ENCODE assay signal across 8 cellular contexts in genomic region chr12:118357327-118358007, GRCh38. TPM values are rescaled to one million over a fixed set of nuclear protein-coding genes. Genes with fewer than 3 reads are reported as not detected.
DNase-seq lines count a peak whose midpoint lies in the region; ATAC-seq and TF ChIP-seq lines count a peak whose summit lies in the region.

No MANE protein-coding gene starts in this region.

- ATAC-seq in HG02852 (IDR thresholded peaks at IDR 0.05; ENCODE audit: unreplicated experiment), result peak; percentile 45
- peak; percentile 82 for ATAC-seq in stimulated activated memory B cell treated with anti-CD40 and anti-IgM and Interleukin-4, amounts not matched to agents 10 μg/mL and 1 μg/mL and 100 μg/mL, for 72 hours

- no peaks in the 10 kb centered on the region for H3K36me3 ChIP-seq in adipocyte (ENCODE audit: control insufficient read depth, insufficient read depth, low read length, severe bottlenecking)

- peaks cover 3 to 11% (median 6%) of the 10 kb centered on the region in 3 donors for H3K36me3 Mint-ChIP-seq in immature natural killer cell
- H3K36me3 Mint-ChIP-seq in stimulated activated memory B cell treated with anti-CD40 and anti-IgM and Interleukin-4, amounts not matched to agents 10 μg/mL and 1 μg/mL and 100 μg/mL, for 72 hours, result peaks cover 22% of the 10 kb centered on the region

- no peaks in the 10 kb centered on the region for H3K9me3 Mint-ChIP-seq in immature natural killer cell
- H3K9me3 Mint-ChIP-seq in stimulated activated memory B cell treated with anti-CD40 and anti-IgM and Interleukin-4, amounts not matched to agents 10 μg/mL and 1 μg/mL and 100 μg/mL, for 72 hours, result peaks cover 4% of the 10 kb centered on the region

- no peaks in the 10 kb centered on the region for H3K9me3 ChIP-seq in adipocyte (ENCODE audit: control insufficient read depth, low read length)

- H3K4me1 Mint-ChIP-seq in immature natural killer cell, result peaks cover 74 to 83% of the 10 kb centered on the region in 2 donors
- peaks cover 45% of the 10 kb centered on the region for H3K4me1 Mint-ChIP-seq in stimulated activated memory B cell treated with anti-CD40 and anti-IgM and Interleukin-4, amounts not matched to agents 10 μg/mL and 1 μg/mL and 100 μg/mL, for 72 hours

- H3K9ac ChIP-seq in adipocyte (ENCODE audit: low read length), result peak overlapping the region; percentile 70

- no peaks in the 10 kb centered on the region for H3K27me3 Mint-ChIP-seq in immature natural killer cell (ENCODE audit: low read depth in 3 of 3)
- no peaks in the 10 kb centered on the region for H3K27me3 Mint-ChIP-seq in stimulated activated memory B cell treated with anti-CD40 and anti-IgM and Interleukin-4, amounts not matched to agents 10 μg/mL and 1 μg/mL and 100 μg/mL, for 72 hours

- peak overlapping the region; percentile 88 to 100 (median 94) for H3K4me3 Mint-ChIP-seq in immature natural killer cell
- peak overlapping the region; percentile 93 for H3K4me3 Mint-ChIP-seq in stimulated activated memory B cell treated with anti-CD40 and anti-IgM and Interleukin-4, amounts not matched to agents 10 μg/mL and 1 μg/mL and 100 μg/mL, for 72 hours

- no peaks in the 10 kb centered on the region for H3K27me3 ChIP-seq in adipocyte (replicated peaks; ENCODE audit: control insufficient read depth, insufficient read depth, low read length)

- peaks cover 51% of the 10 kb centered on the region for H3K4me1 ChIP-seq in adipocyte (ENCODE audit: control insufficient read depth, insufficient read depth, low read length)

- DNase-seq in NCI-H82 (lab: John Stamatoyannopoulos, UW) (peak; percentile 17), NCI-H82 treated with DMSO at 0.1 percent for 48 hours (lab: John Stamatoyannopoulos, UW; ENCODE audit: unreplicated experiment) (no peak), adipocyte (ENCODE audit: low read depth) (no peak), immature natural killer cell (peak; percentile 65 to 71 (median 70)), HPDE6-E6E7 (ENCODE audit: extremely low spot score) (no peak)

- H3K4me3 ChIP-seq in adipocyte (ENCODE audit: low read length), result peak overlapping the region; percentile 62

- H3K27ac Mint-ChIP-seq in immature natural killer cell, result peak overlapping the region; percentile 77 to 98 (median 93)
- H3K27ac Mint-ChIP-seq in stimulated activated memory B cell treated with anti-CD40 and anti-IgM and Interleukin-4, amounts not matched to agents 10 μg/mL and 1 μg/mL and 100 μg/mL, for 72 hours, result peak overlapping the region; percentile 90

TF ChIP-seq in PFSK-1, 5 proteins besides CTCF, POLR2A, EP300 and RAD21:
- TF ChIP-seq FOXP2 (optimal IDR thresholded peaks at IDR 0.05; ENCODE audit: borderline replicate concordance, extremely low read depth, extremely low read length, insufficient read depth), result no peak
- no peak for TF ChIP-seq TAF1 (IDR thresholded peaks at IDR 0.05; ENCODE audit: borderline replicate concordance, insufficient read depth, low read length)
- TF ChIP-seq, protein P1, sequence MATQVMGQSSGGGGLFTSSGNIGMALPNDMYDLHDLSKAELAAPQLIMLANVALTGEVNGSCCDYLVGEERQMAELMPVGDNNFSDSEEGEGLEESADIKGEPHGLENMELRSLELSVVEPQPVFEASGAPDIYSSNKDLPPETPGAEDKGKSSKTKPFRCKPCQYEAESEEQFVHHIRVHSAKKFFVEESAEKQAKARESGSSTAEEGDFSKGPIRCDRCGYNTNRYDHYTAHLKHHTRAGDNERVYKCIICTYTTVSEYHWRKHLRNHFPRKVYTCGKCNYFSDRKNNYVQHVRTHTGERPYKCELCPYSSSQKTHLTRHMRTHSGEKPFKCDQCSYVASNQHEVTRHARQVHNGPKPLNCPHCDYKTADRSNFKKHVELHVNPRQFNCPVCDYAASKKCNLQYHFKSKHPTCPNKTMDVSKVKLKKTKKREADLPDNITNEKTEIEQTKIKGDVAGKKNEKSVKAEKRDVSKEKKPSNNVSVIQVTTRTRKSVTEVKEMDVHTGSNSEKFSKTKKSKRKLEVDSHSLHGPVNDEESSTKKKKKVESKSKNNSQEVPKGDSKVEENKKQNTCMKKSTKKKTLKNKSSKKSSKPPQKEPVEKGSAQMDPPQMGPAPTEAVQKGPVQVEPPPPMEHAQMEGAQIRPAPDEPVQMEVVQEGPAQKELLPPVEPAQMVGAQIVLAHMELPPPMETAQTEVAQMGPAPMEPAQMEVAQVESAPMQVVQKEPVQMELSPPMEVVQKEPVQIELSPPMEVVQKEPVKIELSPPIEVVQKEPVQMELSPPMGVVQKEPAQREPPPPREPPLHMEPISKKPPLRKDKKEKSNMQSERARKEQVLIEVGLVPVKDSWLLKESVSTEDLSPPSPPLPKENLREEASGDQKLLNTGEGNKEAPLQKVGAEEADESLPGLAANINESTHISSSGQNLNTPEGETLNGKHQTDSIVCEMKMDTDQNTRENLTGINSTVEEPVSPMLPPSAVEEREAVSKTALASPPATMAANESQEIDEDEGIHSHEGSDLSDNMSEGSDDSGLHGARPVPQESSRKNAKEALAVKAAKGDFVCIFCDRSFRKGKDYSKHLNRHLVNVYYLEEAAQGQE (IDR thresholded peaks at IDR 0.05; ENCODE audit: insufficient read depth in 1 of 2, low read depth in 2 of 2, low read length in 2 of 2), result no peak
- TF ChIP-seq POLR2AphosphoS5 (IDR thresholded peaks at IDR 0.05; ENCODE audit: low read depth, low read length), result peak; percentile 32; the same call in 1 of the 2 replicates
- 0 out of 2 replicates have a peak, but pooled peaks have one; percentile 70 for TF ChIP-seq SIN3A (IDR thresholded peaks at IDR 0.05; ENCODE audit: borderline replicate concordance, insufficient read depth, low read length)
TF ChIP-seq in PFSK-1: peak in this region for 2.

RNA-seq across cellular contexts. Expression of gene TAOK3, which starts 15.2 kb away (rescaled TPM):
- polyA plus RNA-seq in PFSK-1 (2012; ENCODE audit: insufficient read length, low read depth), result 17.5 TPM
- 100 to 1,000 TPM in 1 of 3 donors, 10 to 100 TPM in 2; 62.1 to 162 (median 75.4) TPM for polyA plus RNA-seq in immature natural killer cell

RNA-seq across cellular contexts. Expression of gene SUDS3, which starts 18.9 kb away (rescaled TPM):
- polyA plus RNA-seq in PFSK-1 (2012; ENCODE audit: insufficient read length, low read depth), result 9.6 TPM
- 10 to 100 TPM; 12.2 to 13.0 (median 12.5) TPM for polyA plus RNA-seq in immature natural killer cell

Comparison
In these comparisons a context has a peak if more than half of its experiments do, and no peak if none do; other contexts are left out.
1. DNase-seq: peak in NCI-H82 (single experiment) and immature natural killer cell (3 of 3); none in NCI-H82 treated with DMSO at 0.1 percent for 48 hours (single experiment), adipocyte (single experiment) and HPDE6-E6E7 (single experiment).